ENCODE assay signal across 14 cellular contexts in genomic region chr3:177525987-177526712, GRCh38.
A peak's percentile ranks its signal among the peaks of the same experiment; 100 is the strongest.
DNase-seq lines count a peak whose midpoint lies in the region; ATAC-seq and TF ChIP-seq lines count a peak whose summit lies in the region.
"Had no signal": no experiment of that assay in that cellular context is flagged by ENCODE, and none has a peak within 500 bp of the region (broad histone marks: within the 10 kb centered on the region; RNA-seq: fewer than 3 reads in every experiment).

No MANE protein-coding gene starts in this region.

- peaks cover 12% of the 10 kb centered on the region for H3K9me3 Mint-ChIP-seq in nephron

- TF ChIP-seq EP300 in gastroesophageal sphincter (IDR thresholded peaks at IDR 0.05) = no peak

- TF ChIP-seq CTCF in astrocyte of the spinal cord (IDR thresholded peaks at IDR 0.05; ENCODE audit: low read depth, low read length) = no peak
- TF ChIP-seq CTCF in nephron (IDR thresholded peaks at IDR 0.05; ENCODE audit: unreplicated experiment in 3 of 3) = no peak
- TF ChIP-seq CTCF in gastroesophageal sphincter (IDR thresholded peaks at IDR 0.05) = no peak

- H3K4me1 ChIP-seq in gastroesophageal sphincter = peaks cover 0 to 25% (median 0%) of the 10 kb centered on the region in 3 donors
- H3K4me1 ChIP-seq: HAP-1 had no signal

- peak; percentile 50 for DNase-seq in Caki2 (ENCODE audit: low read depth)
- DNase-seq in MG63 = peak; percentile 80
- peak; percentile 93 for DNase-seq in astrocyte of the spinal cord (ENCODE audit: low read depth, low spot score)
- DNase-seq in activated naive CD4-positive, alpha-beta T cell treated with anti-CD3 and anti-CD28 coated beads, Interleukin-2, amount 50 U/mL, for 16 hours = no peak
- DNase-seq in NCI-H82 (lab: John Stamatoyannopoulos, UW) = no peak
- DNase-seq in DMS79 (lab: John Stamatoyannopoulos, UW) = no peak
- DNase-seq: activated CD4-positive, alpha-beta memory T cell treated with anti-CD3 and anti-CD28 coated beads for 36 hours; activated naive CD8-positive, alpha-beta T cell treated with anti-CD3 and anti-CD28 coated beads, Interleukin-2, amount 10 ng/mL, durations not matched to agents 7 days and 5 days; DMS79 treated with DMSO at 0.1 percent for 48 hours; NCI-H1436; Right ventricle myocardium superior had no signal

- H3K27ac Mint-ChIP-seq in nephron = peak overlapping the region; percentile 30 to 44 (median 41)
- H3K27ac Mint-ChIP-seq: activated CD4-positive, alpha-beta memory T cell treated with anti-CD3 and anti-CD28 coated beads for 36 hours; activated naive CD8-positive, alpha-beta T cell treated with anti-CD3 and anti-CD28 coated beads, Interleukin-2, amount 10 ng/mL, durations not matched to agents 7 days and 5 days had no signal

- no peaks in the 10 kb centered on the region for H3K27me3 Mint-ChIP-seq in nephron (ENCODE audit: low read depth)
- H3K27me3 Mint-ChIP-seq: activated CD4-positive, alpha-beta memory T cell treated with anti-CD3 and anti-CD28 coated beads for 36 hours; activated naive CD8-positive, alpha-beta T cell treated with anti-CD3 and anti-CD28 coated beads, Interleukin-2, amount 10 ng/mL, durations not matched to agents 7 days and 5 days had no signal

- no peaks in the 10 kb centered on the region for H3K27me3 ChIP-seq in MG63
- H3K27me3 ChIP-seq in gastroesophageal sphincter = no peaks in the 10 kb centered on the region

- in situ Hi-C loops in Caki2 (cut with HindIII; ENCODE audit: low pct_unique_long_range_greater_than_20kb, low sequenced_read_pairs) = no loop called here
- in situ Hi-C loops in astrocyte of the spinal cord (cut with HindIII; ENCODE audit: low sequenced_read_pairs) = no loop called here

- H3K36me3 ChIP-seq in MG63 (no peaks in the 10 kb centered on the region), gastroesophageal sphincter (no peaks in the 10 kb centered on the region)
- H3K36me3 ChIP-seq: HAP-1 had no signal

- 83 to 90% methylated on average over 9 of the region's 9 CpGs for WGBS in gastroesophageal sphincter (ENCODE audit: low coverage in 1 of 2), 2 donors

- H3K9me3 ChIP-seq in MG63 (peaks cover 9% of the 10 kb centered on the region), gastroesophageal sphincter (no peaks in the 10 kb centered on the region)
- H3K9me3 ChIP-seq: HAP-1 had no signal

- no peak overlapping the region for H3K4me3 ChIP-seq in MG63
- H3K4me3 ChIP-seq in astrocyte of the spinal cord (ENCODE audit: low read depth, low read length) = no peak overlapping the region
- H3K4me3 ChIP-seq in gastroesophageal sphincter = no peak overlapping the region
- H3K4me3 ChIP-seq: HAP-1 had no signal

- peaks cover 7% of the 10 kb centered on the region for H3K36me3 Mint-ChIP-seq in nephron (ENCODE audit: low read depth)
- H3K36me3 Mint-ChIP-seq: activated CD4-positive, alpha-beta memory T cell treated with anti-CD3 and anti-CD28 coated beads for 36 hours had no signal

- no peak for ATAC-seq in gastroesophageal sphincter

- TF ChIP-seq POLR2A in gastroesophageal sphincter (IDR thresholded peaks at IDR 0.05) = no peak

- H3K4me3 Mint-ChIP-seq in nephron = no peak overlapping the region
- H3K4me3 Mint-ChIP-seq: activated CD4-positive, alpha-beta memory T cell treated with anti-CD3 and anti-CD28 coated beads for 36 hours; activated naive CD8-positive, alpha-beta T cell treated with anti-CD3 and anti-CD28 coated beads, Interleukin-2, amount 10 ng/mL, durations not matched to agents 7 days and 5 days had no signal

- H3K4me1 Mint-ChIP-seq in nephron = peaks cover 55% of the 10 kb centered on the region

- H3K27ac ChIP-seq in gastroesophageal sphincter = no peak overlapping the region

Comparison
In these comparisons a context has a peak if more than half of its experiments do, and no peak if none do; other contexts are left out.
1. DNase-seq: peak in Caki2 (single experiment), MG63 (single experiment) and astrocyte of the spinal cord (single experiment); none in activated naive CD4-positive, alpha-beta T cell treated with anti-CD3 and anti-CD28 coated beads, Interleukin-2, amount 50 U/mL, for 16 hours (single experiment), NCI-H82 (single experiment) and DMS79 (single experiment).